In the genomic region with DNA sequence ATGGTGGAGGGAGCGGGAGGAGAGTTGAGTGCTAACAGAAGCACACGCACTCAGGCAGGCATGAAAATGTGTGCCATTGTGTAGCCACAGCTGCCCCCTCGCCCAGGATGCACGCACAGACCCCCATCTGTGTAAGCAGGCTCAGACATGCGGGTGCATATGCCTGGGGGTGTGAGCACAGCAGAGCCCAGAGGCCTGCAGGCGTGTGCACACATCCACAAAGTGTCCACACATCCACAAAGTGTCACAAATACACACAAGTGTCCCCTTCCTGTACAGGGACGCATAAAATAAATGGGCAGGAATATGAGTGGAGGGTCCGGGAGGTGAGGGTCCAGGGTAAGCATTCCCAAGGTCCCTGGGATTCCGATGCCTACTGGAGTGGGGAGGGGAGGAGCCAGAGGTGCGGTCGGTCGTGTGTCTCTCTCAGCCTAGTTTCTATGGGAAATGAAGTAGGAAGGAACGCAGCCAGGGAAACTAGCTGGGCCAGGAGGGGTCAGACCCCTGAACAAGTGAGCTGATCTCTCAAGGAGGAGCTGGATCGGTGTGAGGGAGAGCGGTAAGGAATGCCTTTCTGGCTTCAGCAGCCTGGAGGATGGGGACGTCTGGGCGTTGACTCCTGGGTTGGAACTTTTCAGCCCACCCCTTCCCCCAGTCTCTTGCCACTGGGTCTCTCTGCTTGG, we compare ENCODE assay signal across 14 cellular contexts. TPM values are rescaled to one million over a fixed set of nuclear protein-coding genes. Genes with fewer than 3 reads are reported as not detected.
DNase-seq lines count a peak whose midpoint lies in the region; ATAC-seq, FAIRE-seq and TF ChIP-seq lines count a peak whose summit lies in the region.
"Had no signal": no experiment of that assay in that cellular context is flagged by ENCODE, and none has a peak within 500 bp of the region (broad histone marks: within the 10 kb centered on the region; RNA-seq: fewer than 3 reads in every experiment).

No MANE protein-coding gene starts in this region.

- H4K8ac ChIP-seq in H1 (ENCODE audit: extremely low read depth, insufficient read depth, low read length): peak overlapping the region; percentile 0; the same call in 1 of the 2 replicates

- H3K36me3 ChIP-seq in H1 (ENCODE audit: control insufficient read depth in 2 of 4, insufficient read depth in 4 of 4, low read length in 3 of 4) (no peaks in the 10 kb centered on the region), lower lobe of right lung (no peaks in the 10 kb centered on the region), urinary bladder (ENCODE audit: insufficient read depth) (no peaks in the 10 kb centered on the region)

- FAIRE-seq in H1 (lab: Jason Lieb, UNC): no peak
- FAIRE-seq: G401.6, small intestine had no signal

- 0 out of 2 replicates have a peak overlapping the region, but pooled peaks have one; percentile 64 for H2BK20ac ChIP-seq in H1 (ENCODE audit: low read length)

- H3K36me3 Mint-ChIP-seq in activated CD8-positive, alpha-beta T cell treated with anti-CD3 and anti-CD28 coated beads for 36 hours (ENCODE audit: low read depth): no peaks in the 10 kb centered on the region

- H3K79me2 ChIP-seq in H1 (ENCODE audit: control insufficient read depth in 1 of 2, insufficient read depth in 2 of 2, low read length in 2 of 2): no peaks in the 10 kb centered on the region

- POLR2A ChIA-PET in H1 (lab: Charles Lee; ENCODE audit: partially characterized antibody): interaction anchor here (0.5 to 2.0 kb wide), 7 partner anchors 12 to 168 kb away, joined by 3 to 5 read pairs (median 3); no protein-coding TSS in a partner anchor
- POLR2A ChIA-PET in activated CD8-positive, alpha-beta T cell treated with anti-CD3 and anti-CD28 coated beads for 36 hours (lab: Charles Lee): no interaction called here

- no peak overlapping the region for H2AK5ac ChIP-seq in H1 (ENCODE audit: low read depth, low read length)

- no peaks in the 10 kb centered on the region for H3K9me3 Mint-ChIP-seq in activated CD8-positive, alpha-beta T cell treated with anti-CD3 and anti-CD28 coated beads for 36 hours
- H3K9me3 Mint-ChIP-seq: activated B cell treated with CpG ODN at 0.5 μM for 24 hours had no signal

- CTCF ChIA-PET in H1 (lab: Charles Lee; ENCODE audit: partially characterized antibody): interaction anchor here (0.6 to 17.6 kb wide), 14 partner anchors 9 to 148 kb away, joined by 3 to 151 read pairs (median 4); no protein-coding TSS in a partner anchor
- CTCF ChIA-PET in activated CD8-positive, alpha-beta T cell treated with anti-CD3 and anti-CD28 coated beads for 36 hours (lab: Charles Lee): no interaction called here

- H3K27ac ChIP-seq in H1 (ENCODE audit: low read depth, low read length) (no peak overlapping the region), lower lobe of right lung (peak overlapping the region; percentile 85), urinary bladder (ENCODE audit: low read depth) (peak overlapping the region; percentile 68)
- H3K27ac ChIP-seq: 22Rv1 had no signal

- no peaks in the 10 kb centered on the region for H3K79me1 ChIP-seq in H1 (ENCODE audit: low read depth, low read length)

- H2BK12ac ChIP-seq in H1 (ENCODE audit: low read depth, low read length): peak overlapping the region; percentile 82

- H4K91ac ChIP-seq in H1 (replicated peaks; ENCODE audit: insufficient read length, low read length): no peak overlapping the region

- TF ChIP-seq CTCF in H1 (IDR thresholded peaks at IDR 0.05; ENCODE audit: control extremely low read depth in 1 of 3, insufficient read depth in 1 of 3, low read depth in 1 of 3, low read length in 3 of 3) (no peak), lower lobe of right lung (IDR thresholded peaks at IDR 0.05) (no peak)
- no peak for TF ChIP-seq CTCF in activated CD8-positive, alpha-beta T cell treated with anti-CD3 and anti-CD28 coated beads for 36 hours (IDR thresholded peaks at IDR 0.05)

- H3K27ac Mint-ChIP-seq in activated CD8-positive, alpha-beta T cell treated with anti-CD3 and anti-CD28 coated beads for 36 hours: no peak overlapping the region
- H3K27ac Mint-ChIP-seq: activated B cell treated with CpG ODN at 0.5 μM for 24 hours had no signal

- H3K56ac ChIP-seq in H1 (replicated peaks; ENCODE audit: insufficient read length, low read depth, low read length): no peak overlapping the region

- no peak overlapping the region for H3K23ac ChIP-seq in H1 (ENCODE audit: insufficient read length)

- TF ChIP-seq RAD21 in H1 (IDR thresholded peaks at IDR 0.05 in 1 of 2, conservative IDR thresholded peaks at IDR 0.05 in 1 of 2; ENCODE audit: low read depth in 2 of 2, low read length in 2 of 2): no peak

- H3K27me3 ChIP-seq in H1 (replicated peaks in 1 of 4; ENCODE audit: control insufficient read depth in 3 of 4, extremely low read depth in 1 of 4, insufficient read depth in 3 of 4, low read length in 3 of 4): peaks cover 0 to 50% (median 26%) of the 10 kb centered on the region in 4 experiments; a peak in 6 of 7 replicates
- H3K27me3 ChIP-seq in lower lobe of right lung (ENCODE audit: low read depth): peaks cover 20% of the 10 kb centered on the region

- no peak overlapping the region for H3K14ac ChIP-seq in H1 (ENCODE audit: insufficient read length)

- H3K9me3 ChIP-seq in H1 (ENCODE audit: insufficient read depth in 2 of 2, low read depth in 1 of 2, low read length in 1 of 2) (no peaks in the 10 kb centered on the region), lower lobe of right lung (no peaks in the 10 kb centered on the region)

- peak overlapping the region; percentile 76 to 82 for H3K4me2 ChIP-seq in H1 (ENCODE audit: insufficient read depth in 1 of 2, low read depth in 2 of 2, low read length in 2 of 2)

- peak overlapping the region; percentile 19; the same call in 1 of the 2 replicates for H2BK5ac ChIP-seq in H1 (ENCODE audit: low read depth, low read length)

- TF ChIP-seq EP300 in H1 (IDR thresholded peaks at IDR 0.05; ENCODE audit: borderline replicate concordance in 1 of 2, low read depth in 2 of 2, low read length in 2 of 2): no peak

- TF ChIP-seq POLR2A in H1 (IDR thresholded peaks at IDR 0.05; ENCODE audit: control extremely low read depth in 1 of 2, low read depth in 2 of 2, low read length in 2 of 2): no peak

- H4K20me1 ChIP-seq in H1 (replicated peaks in 1 of 2; ENCODE audit: control insufficient read depth in 1 of 2, insufficient read depth in 2 of 2, low read length in 2 of 2): no peaks in the 10 kb centered on the region

- H3K23me2 ChIP-seq in H1 (ENCODE audit: low read depth, low read length): peaks cover 8% of the 10 kb centered on the region; the same call in 1 of the 2 replicates

- H2AFZ ChIP-seq in H1 (ENCODE audit: low read length): peak overlapping the region; percentile 70

- intact Hi-C loops in lower lobe of right lung (cut with DNase I): no loop called here
- intact Hi-C loops in activated CD8-positive, alpha-beta T cell treated with anti-CD3 and anti-CD28 coated beads for 36 hours (cut with micrococcal nuclease): no loop called here

- H3K4me3 Mint-ChIP-seq in activated CD8-positive, alpha-beta T cell treated with anti-CD3 and anti-CD28 coated beads for 36 hours: no peak overlapping the region
- H3K4me3 Mint-ChIP-seq: activated B cell treated with CpG ODN at 0.5 μM for 24 hours had no signal

- no peak overlapping the region for H3K9ac ChIP-seq in H1 (replicated peaks in 1 of 4; ENCODE audit: extremely low read depth in 1 of 4, low read depth in 3 of 4, low read length in 3 of 4)

- H3K4me1 ChIP-seq in H1 (replicated peaks in 1 of 4; ENCODE audit: control insufficient read depth in 3 of 4, insufficient read depth in 4 of 4, low read length in 3 of 4) (peaks cover 5 to 30% (median 20%) of the 10 kb centered on the region in 4 experiments), lower lobe of right lung (peaks cover 19% of the 10 kb centered on the region), urinary bladder (ENCODE audit: insufficient read depth) (no peaks in the 10 kb centered on the region)

- peak; percentile 6 to 7 for ATAC-seq in lower lobe of right lung
- ATAC-seq in GM19395 (IDR thresholded peaks at IDR 0.05; ENCODE audit: unreplicated experiment): no peak
- ATAC-seq in activated CD8-positive, alpha-beta T cell treated with anti-CD3 and anti-CD28 coated beads for 36 hours: no peak

- H2BK120ac ChIP-seq in H1 (replicated peaks; ENCODE audit: low read depth, low read length): no peak overlapping the region

- H3K4me3 ChIP-seq in H1 (ENCODE audit: extremely low read depth in 1 of 4, insufficient read depth in 2 of 4, low read depth in 3 of 4, low read length in 4 of 4): peak overlapping the region; percentile 41 to 68 (median 59); a peak in 7 of 8 replicates
- H3K4me3 ChIP-seq in lower lobe of right lung: peak overlapping the region; percentile 51
- H3K4me3 ChIP-seq in urinary bladder (ENCODE audit: low read depth, low read length): no peak overlapping the region

- no peak overlapping the region for H3K4ac ChIP-seq in H1 (replicated peaks; ENCODE audit: insufficient read length, low read depth, low read length)

- H4K5ac ChIP-seq in H1 (ENCODE audit: insufficient read length, low read depth, low read length): no peak overlapping the region

- no peaks in the 10 kb centered on the region for H3K4me1 Mint-ChIP-seq in activated CD8-positive, alpha-beta T cell treated with anti-CD3 and anti-CD28 coated beads for 36 hours (ENCODE audit: low read depth)
- H3K4me1 Mint-ChIP-seq: activated B cell treated with CpG ODN at 0.5 μM for 24 hours had no signal

- H3K18ac ChIP-seq in H1 (ENCODE audit: extremely low read depth, low read length): no peak overlapping the region

- H2BK15ac ChIP-seq in H1 (ENCODE audit: low read length): no peak overlapping the region

- DNase-seq in DMS53 (lab: John Stamatoyannopoulos, UW) (peak; percentile 64), DMS53 treated with DMSO at 0.1 percent for 48 hours (lab: John Stamatoyannopoulos, UW; ENCODE audit: unreplicated experiment) (no peak), H1 (ENCODE audit: low read depth in 1 of 2, low spot score in 2 of 2) (no peak), lower lobe of right lung (no peak), NCI-H2227 (lab: John Stamatoyannopoulos, UW; ENCODE audit: unreplicated experiment) (no peak)
- DNase-seq in activated CD8-positive, alpha-beta T cell treated with anti-CD3 and anti-CD28 coated beads for 36 hours: no peak
- DNase-seq: activated B cell treated with CpG ODN at 0.5 μM for 24 hours, NCI-H2029 treated with DMSO at 0.1 percent for 48 hours, small intestine had no signal

- H3K27me3 Mint-ChIP-seq in activated CD8-positive, alpha-beta T cell treated with anti-CD3 and anti-CD28 coated beads for 36 hours: peaks cover 53% of the 10 kb centered on the region

- 46% methylated on average over 16 of the region's 17 CpGs; no CpG with 5 or more reads in 1 of the 2 experiments for WGBS in H1 (ENCODE audit: extremely low coverage in 1 of 2, insufficient coverage in 1 of 2, insufficient read length in 1 of 2, insufficient replicate concordance in 2 of 2, low coverage in 1 of 2, low lambda C conversion rate in 2 of 2, missing lambda C conversion rate in 1 of 2), 2 experiments
- WGBS in urinary bladder: 47% methylated on average over 17 of the region's 17 CpGs

RNA-seq across cellular contexts. Expression of a gene that starts 0.7 kb away (rescaled TPM):
- 13.2 and 16.5 TPM in 2 replicates for total RNA-seq in H1 (2021; fragmentation: NEBNext Ultra II Directional; extraction: Animal tissue kit (Norgen Biotek cat#: 25700))
- polyA plus RNA-seq in H1 (2011; rRNA removed) (19.0 and 25.6 TPM in 2 replicates), urinary bladder (158 TPM)
- 20.8 TPM for polyA plus RNA-seq in H1 (2011; cell fraction: cytosol; rRNA removed)
- polyA plus RNA-seq in H1 (2011; cell fraction: nucleus; rRNA removed): 32.4 TPM
- 10.8 to 28.4 TPM (median 20.2 TPM) in 4 replicates for polyA plus RNA-seq in H1 (2012, experiment 1 of 2)
- polyA plus RNA-seq in H1 (2012, experiment 2 of 2): 20.5 TPM
- 4.4 TPM for polyA plus RNA-seq in H1 (2013, experiment 1 of 2)
- 4.8 TPM for polyA plus RNA-seq in H1 (2013, experiment 2 of 2)
- polyA minus RNA-seq in H1 (2011; rRNA and poly(A)+ RNA removed): 16.8 and 19.4 TPM in 2 replicates
- polyA minus RNA-seq in H1 (2011; cell fraction: cytosol; rRNA and poly(A)+ RNA removed): 13.4 TPM
- polyA minus RNA-seq in H1 (2011; cell fraction: nucleus; rRNA and poly(A)+ RNA removed): 20.8 TPM
- total RNA-seq in lower lobe of right lung (257 TPM), urinary bladder (147 TPM)
- 1 to 10 TPM; 2.1 to 3.1 TPM for total RNA-seq in activated CD8-positive, alpha-beta T cell treated with anti-CD3 and anti-CD28 coated beads for 36 hours
- total RNA-seq: cerebellum had no signal

RNA-seq across cellular contexts. Expression of a gene that starts 40.6 kb away (rescaled TPM):
- total RNA-seq in H1 (2021; fragmentation: NEBNext Ultra II Directional; extraction: Animal tissue kit (Norgen Biotek cat#: 25700)): 0.08 TPM in 1 of 2 replicates, not detected in the other
- 0.05 and 0.06 TPM in 2 replicates for polyA plus RNA-seq in H1 (2011; rRNA removed)
- 0.05 TPM for polyA plus RNA-seq in H1 (2011; cell fraction: cytosol; rRNA removed)
- polyA plus RNA-seq in H1 (2011; cell fraction: nucleus; rRNA removed): 0.06 TPM
- polyA plus RNA-seq in H1 (2012, experiment 1 of 2): 0.05 to 0.06 TPM in 2 of 4 replicates, not detected in the others
- polyA plus RNA-seq in H1 (2012, experiment 2 of 2): 0.07 TPM
- 0.04 TPM for polyA plus RNA-seq in H1 (2013, experiment 1 of 2)
- polyA plus RNA-seq in H1 (2013, experiment 2 of 2): 0.09 TPM
- polyA minus RNA-seq in H1 (2011; rRNA and poly(A)+ RNA removed): 0.03 and 0.10 TPM in 2 replicates
- 0.37 TPM for polyA minus RNA-seq in H1 (2011; cell fraction: cytosol; rRNA and poly(A)+ RNA removed)
- polyA minus RNA-seq in H1 (2011; cell fraction: nucleus; rRNA and poly(A)+ RNA removed): 0.20 TPM
- 3.0 TPM for total RNA-seq in lower lobe of right lung
- 1.7 TPM for total RNA-seq in urinary bladder
- 3.0 TPM for polyA plus RNA-seq in urinary bladder
- total RNA-seq in activated CD8-positive, alpha-beta T cell treated with anti-CD3 and anti-CD28 coated beads for 36 hours: not detected
- total RNA-seq: activated B cell treated with CpG ODN at 0.5 μM for 24 hours, cerebellum had no signal

RNA-seq across cellular contexts. Expression of a gene that starts 42.1 kb away (rescaled TPM):
- total RNA-seq in H1 (2021; fragmentation: NEBNext Ultra II Directional; extraction: Animal tissue kit (Norgen Biotek cat#: 25700)): 0.15 TPM in 1 of 2 replicates, not detected in the other
- polyA plus RNA-seq in H1 (2011; rRNA removed) (0.09 and 0.12 TPM in 2 replicates), urinary bladder (0.15 TPM)
- polyA plus RNA-seq in H1 (2011; cell fraction: cytosol; rRNA removed): not detected
- 0.14 TPM for polyA plus RNA-seq in H1 (2011; cell fraction: nucleus; rRNA removed)
- not detected in 4 replicates for polyA plus RNA-seq in H1 (2012, experiment 1 of 2)
- polyA plus RNA-seq in H1 (2012, experiment 2 of 2): not detected
- 0.06 TPM for polyA plus RNA-seq in H1 (2013, experiment 1 of 2)
- 0.09 TPM for polyA plus RNA-seq in H1 (2013, experiment 2 of 2)
- not detected in 2 replicates for polyA minus RNA-seq in H1 (2011; rRNA and poly(A)+ RNA removed)
- not detected for polyA minus RNA-seq in H1 (2011; cell fraction: cytosol; rRNA and poly(A)+ RNA removed)
- polyA minus RNA-seq in H1 (2011; cell fraction: nucleus; rRNA and poly(A)+ RNA removed): not detected
- total RNA-seq in lower lobe of right lung (0.74 TPM), urinary bladder (not detected)
- not detected for total RNA-seq in activated CD8-positive, alpha-beta T cell treated with anti-CD3 and anti-CD28 coated beads for 36 hours
- total RNA-seq: activated B cell treated with CpG ODN at 0.5 μM for 24 hours, cerebellum had no signal

RNA-seq across cellular contexts. Expression of a gene that starts 59.0 kb away (rescaled TPM):
- total RNA-seq in H1 (2021; fragmentation: NEBNext Ultra II Directional; extraction: Animal tissue kit (Norgen Biotek cat#: 25700)): not detected in 2 replicates
- not detected in 2 replicates for polyA plus RNA-seq in H1 (2011; rRNA removed)
- polyA plus RNA-seq in H1 (2011; cell fraction: cytosol; rRNA removed): not detected
- 0.09 TPM for polyA plus RNA-seq in H1 (2011; cell fraction: nucleus; rRNA removed)
- polyA plus RNA-seq in H1 (2012, experiment 1 of 2): not detected in 4 replicates
- polyA plus RNA-seq in H1 (2012, experiment 2 of 2): not detected
- not detected for polyA plus RNA-seq in H1 (2013, experiment 1 of 2)
- polyA plus RNA-seq in H1 (2013, experiment 2 of 2): not detected
- polyA minus RNA-seq in H1 (2011; rRNA and poly(A)+ RNA removed): not detected in 2 replicates
- not detected for polyA minus RNA-seq in H1 (2011; cell fraction: cytosol; rRNA and poly(A)+ RNA removed)
- polyA minus RNA-seq in H1 (2011; cell fraction: nucleus; rRNA and poly(A)+ RNA removed): not detected
- not detected for total RNA-seq in lower lobe of right lung
- not detected for total RNA-seq in urinary bladder
- not detected for polyA plus RNA-seq in urinary bladder
- total RNA-seq in activated CD8-positive, alpha-beta T cell treated with anti-CD3 and anti-CD28 coated beads for 36 hours: not detected
- total RNA-seq: activated B cell treated with CpG ODN at 0.5 μM for 24 hours, cerebellum had no signal
- polyA plus RNA-seq: small intestine had no signal

Comparison
In these comparisons a context has a peak if more than half of its experiments do, and no peak if none do; other contexts are left out.
1. ATAC-seq: peak in lower lobe of right lung (2 of 2); none in GM19395 (single experiment) and activated CD8-positive, alpha-beta T cell treated with anti-CD3 and anti-CD28 coated beads for 36 hours (single experiment).